In the genomic region with DNA sequence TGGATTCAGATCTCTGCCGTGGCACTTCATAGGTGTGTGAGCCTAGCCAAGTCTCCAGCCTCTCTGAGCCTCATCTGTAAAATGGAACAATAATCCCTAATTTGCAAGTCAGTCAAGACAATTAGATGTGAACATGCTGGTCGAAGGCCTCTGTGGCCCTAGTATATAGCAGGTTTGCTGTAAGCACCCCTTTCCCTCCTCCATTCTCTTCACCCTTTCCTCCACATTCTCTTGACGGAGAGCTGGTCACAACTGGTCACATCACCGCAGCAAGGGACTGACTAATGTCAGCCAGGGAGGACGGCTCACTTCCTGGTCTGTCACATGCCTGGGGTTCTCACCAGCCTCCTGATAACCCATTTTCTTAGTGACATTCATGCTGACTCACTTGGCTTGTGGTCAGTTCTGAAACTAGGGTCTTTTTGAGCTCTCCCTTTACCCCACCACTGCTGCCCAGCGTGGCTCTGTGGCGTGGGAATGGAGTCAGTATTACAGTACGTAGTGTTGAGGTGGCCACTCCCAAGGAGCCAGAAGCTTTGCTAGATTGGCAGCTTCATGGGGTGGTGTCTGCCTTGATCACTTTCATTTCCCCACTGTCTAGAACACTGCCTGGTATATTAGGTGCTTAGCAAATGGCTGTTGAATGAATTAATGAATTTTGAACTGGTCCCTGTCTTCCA, we compare ENCODE assay signal across 1 cellular context.
TF ChIP-seq lines count a peak whose summit lies in the region.

No MANE protein-coding gene starts in this region.

TF ChIP-seq in K562, 482 proteins besides CTCF, POLR2A, EP300 and RAD21 (continued from another document and continues in another):
- TF ChIP-seq BRF1 (IDR thresholded peaks at IDR 0.05; ENCODE audit: borderline replicate concordance, extremely low read depth, insufficient read length) (no peak), DMBX1 (CRISPR knock-in tag; IDR thresholded peaks at IDR 0.05; ENCODE audit: borderline replicate concordance) (0 out of 2 replicates have a peak, but pooled peaks have one; percentile 55), ZNF408 (CRISPR knock-in tag; IDR thresholded peaks at IDR 0.05; ENCODE audit: low read depth) (no peak), ZNF431 (CRISPR knock-in tag; IDR thresholded peaks at IDR 0.05) (no peak), KLF10 (CRISPR knock-in tag; IDR thresholded peaks at IDR 0.05) (no peak), HMGXB4 (CRISPR knock-in tag; IDR thresholded peaks at IDR 0.05) (no peak), RUNX1 (IDR thresholded peaks at IDR 0.05; ENCODE audit: low read depth) (no peak), TAL1 (IDR thresholded peaks at IDR 0.05) (no peak), ZZZ3 (IDR thresholded peaks at IDR 0.05) (no peak), CREBBP (IDR thresholded peaks at IDR 0.05; ENCODE audit: low read depth, low read length) (no peak), FOSL1 (tag; conservative IDR thresholded peaks at IDR 0.05) (peak; percentile 95), NFIX (CRISPR knock-in tag; IDR thresholded peaks at IDR 0.05; ENCODE audit: low read depth) (no peak), MAX (CRISPR knock-in tag; IDR thresholded peaks at IDR 0.05) (peak; percentile 18; the same call in 1 of the 2 replicates), GABPA (tag; conservative IDR thresholded peaks at IDR 0.05; ENCODE audit: low read depth) (0 out of 2 replicates have a peak, but pooled peaks have one; percentile 27), MTA1 (IDR thresholded peaks at IDR 0.05; ENCODE audit: borderline replicate concordance) (no peak), ZNF121 (CRISPR knock-in tag; conservative IDR thresholded peaks at IDR 0.05) (no peak), GABPB1 (CRISPR knock-in tag; IDR thresholded peaks at IDR 0.05) (no peak; the same call in 1 of the 2 replicates), SOX6 (IDR thresholded peaks at IDR 0.05) (no peak), ARID3B (CRISPR knock-in tag; IDR thresholded peaks at IDR 0.05; ENCODE audit: borderline replicate concordance) (no peak), MXI1 (IDR thresholded peaks at IDR 0.05; ENCODE audit: low read depth, low read length) (no peak), SRSF3 (IDR thresholded peaks at IDR 0.05; ENCODE audit: insufficient read depth, low read length) (no peak), CBFB (CRISPR knock-in tag; IDR thresholded peaks at IDR 0.05) (0 out of 2 replicates have a peak, but pooled peaks have one; percentile 18), UBTF (IDR thresholded peaks at IDR 0.05; ENCODE audit: borderline replicate concordance in 1 of 2, low read depth in 2 of 2, low read length in 2 of 2) (no peak), EWSR1 (IDR thresholded peaks at IDR 0.05; ENCODE audit: borderline replicate concordance, low read depth, partially characterized antibody) (no peak), NFIC (IDR thresholded peaks at IDR 0.05) (0 out of 2 replicates have a peak, but pooled peaks have one; percentile 20), ETS1 (conservative IDR thresholded peaks at IDR 0.05; ENCODE audit: control insufficient read depth, low read depth, low read length) (no peak)
- TF ChIP-seq, protein P1, sequence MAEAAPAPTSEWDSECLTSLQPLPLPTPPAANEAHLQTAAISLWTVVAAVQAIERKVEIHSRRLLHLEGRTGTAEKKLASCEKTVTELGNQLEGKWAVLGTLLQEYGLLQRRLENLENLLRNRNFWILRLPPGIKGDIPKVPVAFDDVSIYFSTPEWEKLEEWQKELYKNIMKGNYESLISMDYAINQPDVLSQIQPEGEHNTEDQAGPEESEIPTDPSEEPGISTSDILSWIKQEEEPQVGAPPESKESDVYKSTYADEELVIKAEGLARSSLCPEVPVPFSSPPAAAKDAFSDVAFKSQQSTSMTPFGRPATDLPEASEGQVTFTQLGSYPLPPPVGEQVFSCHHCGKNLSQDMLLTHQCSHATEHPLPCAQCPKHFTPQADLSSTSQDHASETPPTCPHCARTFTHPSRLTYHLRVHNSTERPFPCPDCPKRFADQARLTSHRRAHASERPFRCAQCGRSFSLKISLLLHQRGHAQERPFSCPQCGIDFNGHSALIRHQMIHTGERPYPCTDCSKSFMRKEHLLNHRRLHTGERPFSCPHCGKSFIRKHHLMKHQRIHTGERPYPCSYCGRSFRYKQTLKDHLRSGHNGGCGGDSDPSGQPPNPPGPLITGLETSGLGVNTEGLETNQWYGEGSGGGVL (CRISPR knock-in tag; IDR thresholded peaks at IDR 0.05) = no peak
- TF ChIP-seq, protein P2, sequence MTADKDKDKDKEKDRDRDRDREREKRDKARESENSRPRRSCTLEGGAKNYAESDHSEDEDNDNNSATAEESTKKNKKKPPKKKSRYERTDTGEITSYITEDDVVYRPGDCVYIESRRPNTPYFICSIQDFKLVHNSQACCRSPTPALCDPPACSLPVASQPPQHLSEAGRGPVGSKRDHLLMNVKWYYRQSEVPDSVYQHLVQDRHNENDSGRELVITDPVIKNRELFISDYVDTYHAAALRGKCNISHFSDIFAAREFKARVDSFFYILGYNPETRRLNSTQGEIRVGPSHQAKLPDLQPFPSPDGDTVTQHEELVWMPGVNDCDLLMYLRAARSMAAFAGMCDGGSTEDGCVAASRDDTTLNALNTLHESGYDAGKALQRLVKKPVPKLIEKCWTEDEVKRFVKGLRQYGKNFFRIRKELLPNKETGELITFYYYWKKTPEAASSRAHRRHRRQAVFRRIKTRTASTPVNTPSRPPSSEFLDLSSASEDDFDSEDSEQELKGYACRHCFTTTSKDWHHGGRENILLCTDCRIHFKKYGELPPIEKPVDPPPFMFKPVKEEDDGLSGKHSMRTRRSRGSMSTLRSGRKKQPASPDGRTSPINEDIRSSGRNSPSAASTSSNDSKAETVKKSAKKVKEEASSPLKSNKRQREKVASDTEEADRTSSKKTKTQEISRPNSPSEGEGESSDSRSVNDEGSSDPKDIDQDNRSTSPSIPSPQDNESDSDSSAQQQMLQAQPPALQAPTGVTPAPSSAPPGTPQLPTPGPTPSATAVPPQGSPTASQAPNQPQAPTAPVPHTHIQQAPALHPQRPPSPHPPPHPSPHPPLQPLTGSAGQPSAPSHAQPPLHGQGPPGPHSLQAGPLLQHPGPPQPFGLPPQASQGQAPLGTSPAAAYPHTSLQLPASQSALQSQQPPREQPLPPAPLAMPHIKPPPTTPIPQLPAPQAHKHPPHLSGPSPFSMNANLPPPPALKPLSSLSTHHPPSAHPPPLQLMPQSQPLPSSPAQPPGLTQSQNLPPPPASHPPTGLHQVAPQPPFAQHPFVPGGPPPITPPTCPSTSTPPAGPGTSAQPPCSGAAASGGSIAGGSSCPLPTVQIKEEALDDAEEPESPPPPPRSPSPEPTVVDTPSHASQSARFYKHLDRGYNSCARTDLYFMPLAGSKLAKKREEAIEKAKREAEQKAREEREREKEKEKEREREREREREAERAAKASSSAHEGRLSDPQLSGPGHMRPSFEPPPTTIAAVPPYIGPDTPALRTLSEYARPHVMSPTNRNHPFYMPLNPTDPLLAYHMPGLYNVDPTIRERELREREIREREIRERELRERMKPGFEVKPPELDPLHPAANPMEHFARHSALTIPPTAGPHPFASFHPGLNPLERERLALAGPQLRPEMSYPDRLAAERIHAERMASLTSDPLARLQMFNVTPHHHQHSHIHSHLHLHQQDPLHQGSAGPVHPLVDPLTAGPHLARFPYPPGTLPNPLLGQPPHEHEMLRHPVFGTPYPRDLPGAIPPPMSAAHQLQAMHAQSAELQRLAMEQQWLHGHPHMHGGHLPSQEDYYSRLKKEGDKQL (CRISPR knock-in tag; IDR thresholded peaks at IDR 0.05; ENCODE audit: borderline replicate concordance) = no peak
- TF ChIP-seq, protein P3, sequence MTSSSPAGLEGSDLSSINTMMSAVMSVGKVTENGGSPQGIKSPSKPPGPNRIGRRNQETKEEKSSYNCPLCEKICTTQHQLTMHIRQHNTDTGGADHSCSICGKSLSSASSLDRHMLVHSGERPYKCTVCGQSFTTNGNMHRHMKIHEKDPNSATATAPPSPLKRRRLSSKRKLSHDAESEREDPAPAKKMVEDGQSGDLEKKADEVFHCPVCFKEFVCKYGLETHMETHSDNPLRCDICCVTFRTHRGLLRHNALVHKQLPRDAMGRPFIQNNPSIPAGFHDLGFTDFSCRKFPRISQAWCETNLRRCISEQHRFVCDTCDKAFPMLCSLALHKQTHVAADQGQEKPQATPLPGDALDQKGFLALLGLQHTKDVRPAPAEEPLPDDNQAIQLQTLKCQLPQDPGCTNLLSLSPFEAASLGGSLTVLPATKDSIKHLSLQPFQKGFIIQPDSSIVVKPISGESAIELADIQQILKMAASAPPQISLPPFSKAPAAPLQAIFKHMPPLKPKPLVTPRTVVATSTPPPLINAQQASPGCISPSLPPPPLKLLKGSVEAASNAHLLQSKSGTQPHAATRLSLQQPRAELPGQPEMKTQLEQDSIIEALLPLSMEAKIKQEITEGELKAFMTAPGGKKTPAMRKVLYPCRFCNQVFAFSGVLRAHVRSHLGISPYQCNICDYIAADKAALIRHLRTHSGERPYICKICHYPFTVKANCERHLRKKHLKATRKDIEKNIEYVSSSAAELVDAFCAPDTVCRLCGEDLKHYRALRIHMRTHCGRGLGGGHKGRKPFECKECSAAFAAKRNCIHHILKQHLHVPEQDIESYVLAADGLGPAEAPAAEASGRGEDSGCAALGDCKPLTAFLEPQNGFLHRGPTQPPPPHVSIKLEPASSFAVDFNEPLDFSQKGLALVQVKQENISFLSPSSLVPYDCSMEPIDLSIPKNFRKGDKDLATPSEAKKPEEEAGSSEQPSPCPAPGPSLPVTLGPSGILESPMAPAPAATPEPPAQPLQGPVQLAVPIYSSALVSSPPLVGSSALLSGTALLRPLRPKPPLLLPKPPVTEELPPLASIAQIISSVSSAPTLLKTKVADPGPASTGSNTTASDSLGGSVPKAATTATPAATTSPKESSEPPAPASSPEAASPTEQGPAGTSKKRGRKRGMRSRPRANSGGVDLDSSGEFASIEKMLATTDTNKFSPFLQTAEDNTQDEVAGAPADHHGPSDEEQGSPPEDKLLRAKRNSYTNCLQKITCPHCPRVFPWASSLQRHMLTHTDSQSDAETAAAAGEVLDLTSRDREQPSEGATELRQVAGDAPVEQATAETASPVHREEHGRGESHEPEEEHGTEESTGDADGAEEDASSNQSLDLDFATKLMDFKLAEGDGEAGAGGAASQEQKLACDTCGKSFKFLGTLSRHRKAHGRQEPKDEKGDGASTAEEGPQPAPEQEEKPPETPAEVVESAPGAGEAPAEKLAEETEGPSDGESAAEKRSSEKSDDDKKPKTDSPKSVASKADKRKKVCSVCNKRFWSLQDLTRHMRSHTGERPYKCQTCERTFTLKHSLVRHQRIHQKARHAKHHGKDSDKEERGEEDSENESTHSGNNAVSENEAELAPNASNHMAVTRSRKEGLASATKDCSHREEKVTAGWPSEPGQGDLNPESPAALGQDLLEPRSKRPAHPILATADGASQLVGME (CRISPR knock-in tag; IDR thresholded peaks at IDR 0.05) = no peak
